Comparison of ENCODE assay signal across 2 cellular contexts in genomic region chr3:186826316-186826977, GRCh38.
TF ChIP-seq lines count a peak whose summit lies in the region.

No MANE protein-coding gene starts in this region.

TF ChIP-seq in SK-N-SH treated with all-trans-retinoic acid at 6 μM for 48 hours, 23 proteins besides CTCF, POLR2A, EP300 and RAD21 (continued from another document):
- TF ChIP-seq TSHZ2 (CRISPR knock-in tag; IDR thresholded peaks at IDR 0.05) (no peak), ZNF70 (CRISPR knock-in tag; IDR thresholded peaks at IDR 0.05) (no peak), ZNF8 (CRISPR knock-in tag; IDR thresholded peaks at IDR 0.05) (no peak), RARB (CRISPR knock-in tag; IDR thresholded peaks at IDR 0.05) (no peak), ZFP3 (CRISPR knock-in tag; IDR thresholded peaks at IDR 0.05) (no peak), ZC3H10 (CRISPR knock-in tag; IDR thresholded peaks at IDR 0.05) (no peak)
- TF ChIP-seq, protein P1, sequence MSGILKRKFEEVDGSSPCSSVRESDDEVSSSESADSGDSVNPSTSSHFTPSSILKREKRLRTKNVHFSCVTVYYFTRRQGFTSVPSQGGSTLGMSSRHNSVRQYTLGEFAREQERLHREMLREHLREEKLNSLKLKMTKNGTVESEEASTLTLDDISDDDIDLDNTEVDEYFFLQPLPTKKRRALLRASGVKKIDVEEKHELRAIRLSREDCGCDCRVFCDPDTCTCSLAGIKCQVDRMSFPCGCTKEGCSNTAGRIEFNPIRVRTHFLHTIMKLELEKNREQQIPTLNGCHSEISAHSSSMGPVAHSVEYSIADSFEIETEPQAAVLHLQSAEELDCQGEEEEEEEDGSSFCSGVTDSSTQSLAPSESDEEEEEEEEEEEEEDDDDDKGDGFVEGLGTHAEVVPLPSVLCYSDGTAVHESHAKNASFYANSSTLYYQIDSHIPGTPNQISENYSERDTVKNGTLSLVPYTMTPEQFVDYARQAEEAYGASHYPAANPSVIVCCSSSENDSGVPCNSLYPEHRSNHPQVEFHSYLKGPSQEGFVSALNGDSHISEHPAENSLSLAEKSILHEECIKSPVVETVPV (CRISPR knock-in tag; IDR thresholded peaks at IDR 0.05), result no peak
- TF ChIP-seq, protein P2, sequence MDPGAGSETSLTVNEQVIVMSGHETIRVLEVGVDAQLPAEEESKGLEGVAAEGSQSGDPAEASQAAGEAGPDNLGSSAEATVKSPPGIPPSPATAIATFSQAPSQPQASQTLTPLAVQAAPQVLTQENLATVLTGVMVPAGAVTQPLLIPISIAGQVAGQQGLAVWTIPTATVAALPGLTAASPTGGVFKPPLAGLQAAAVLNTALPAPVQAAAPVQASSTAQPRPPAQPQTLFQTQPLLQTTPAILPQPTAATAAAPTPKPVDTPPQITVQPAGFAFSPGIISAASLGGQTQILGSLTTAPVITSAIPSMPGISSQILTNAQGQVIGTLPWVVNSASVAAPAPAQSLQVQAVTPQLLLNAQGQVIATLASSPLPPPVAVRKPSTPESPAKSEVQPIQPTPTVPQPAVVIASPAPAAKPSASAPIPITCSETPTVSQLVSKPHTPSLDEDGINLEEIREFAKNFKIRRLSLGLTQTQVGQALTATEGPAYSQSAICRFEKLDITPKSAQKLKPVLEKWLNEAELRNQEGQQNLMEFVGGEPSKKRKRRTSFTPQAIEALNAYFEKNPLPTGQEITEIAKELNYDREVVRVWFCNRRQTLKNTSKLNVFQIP (CRISPR knock-in tag; IDR thresholded peaks at IDR 0.05; ENCODE audit: borderline replicate concordance, low read depth), result no peak

TF ChIP-seq in endothelial cell of umbilical vein, 7 proteins besides CTCF, POLR2A, EP300 and RAD21 (continued from another document):
- no peak for TF ChIP-seq POLR2AphosphoS5 (IDR thresholded peaks at IDR 0.05; ENCODE audit: insufficient read depth, low read depth, low read length)
